ENCODE assay signal across 16 cellular contexts in genomic region chr6:167689751-167690150, GRCh38.
"Had no signal": no experiment of that assay in that cellular context is flagged by ENCODE, and none has a peak within 500 bp of the region (broad histone marks: within the 10 kb centered on the region; RNA-seq: fewer than 3 reads in every experiment).

No MANE protein-coding gene starts in this region.

- H3K27me3 ChIP-seq: foreskin keratinocyte, tibial nerve had no signal

- DNase-seq: activated CD4-positive, alpha-beta T cell treated with anti-CD3 and anti-CD28 coated beads, Interleukin-2, amount 50 U/mL, for 4 hours; activated naive CD8-positive, alpha-beta T cell treated with anti-CD3 and anti-CD28 coated beads, Interleukin-2, amount 10 ng/mL, durations not matched to agents 7 days and 5 days; activated T-cell treated with anti-CD3 and anti-CD28 coated beads, Interleukin-2, amount 50 U/mL, for 72 hours; anterior cingulate cortex; esophagus squamous epithelium; foreskin keratinocyte; lower lobe of right lung; naive thymus-derived CD4-positive, alpha-beta T cell; occipital lobe had no signal

- H3K27ac ChIP-seq: dorsolateral prefrontal cortex, esophagus squamous epithelium, foreskin keratinocyte, lower lobe of right lung, tibial nerve had no signal

- H3K9me3 ChIP-seq: esophagus squamous epithelium, lower lobe of right lung, tibial nerve had no signal

- ATAC-seq: activated T-cell treated with anti-CD3 and anti-CD28 coated beads, Interleukin-2, amount 50 U/mL, for 72 hours; foreskin keratinocyte; naive thymus-derived CD4-positive, alpha-beta T cell; SK-N-SH treated with all-trans-retinoic acid at 6 μM for 48 hours; stimulated activated effector memory CD8-positive, alpha-beta T cell treated with anti-CD3 and anti-CD28 coated beads, Interleukin-12 subunit alpha, Interleukin-12 subunit beta, amount 100 ng/mL, for 72 hours had no signal

- H3K4me3 Mint-ChIP-seq: activated naive CD8-positive, alpha-beta T cell treated with anti-CD3 and anti-CD28 coated beads, Interleukin-2, amount 10 ng/mL, durations not matched to agents 7 days and 5 days; activated T-cell treated with anti-CD3 and anti-CD28 coated beads, Interleukin-2, amount 50 U/mL, for 72 hours; naive thymus-derived CD4-positive, alpha-beta T cell; stimulated activated effector memory CD8-positive, alpha-beta T cell treated with anti-CD3 and anti-CD28 coated beads, Interleukin-12 subunit alpha, Interleukin-12 subunit beta, amount 100 ng/mL, for 72 hours had no signal

- H3K36me3 Mint-ChIP-seq: activated naive CD8-positive, alpha-beta T cell treated with anti-CD3 and anti-CD28 coated beads, Interleukin-2, amount 10 ng/mL, durations not matched to agents 7 days and 5 days; stimulated activated effector memory CD8-positive, alpha-beta T cell treated with anti-CD3 and anti-CD28 coated beads, Interleukin-12 subunit alpha, Interleukin-12 subunit beta, amount 100 ng/mL, for 72 hours had no signal

- H3K4me3 ChIP-seq: dorsolateral prefrontal cortex, esophagus squamous epithelium, lower lobe of right lung, smooth muscle cell, tibial nerve had no signal

- H3K27ac Mint-ChIP-seq: activated naive CD8-positive, alpha-beta T cell treated with anti-CD3 and anti-CD28 coated beads, Interleukin-2, amount 10 ng/mL, durations not matched to agents 7 days and 5 days; activated T-cell treated with anti-CD3 and anti-CD28 coated beads, Interleukin-2, amount 50 U/mL, for 72 hours; naive thymus-derived CD4-positive, alpha-beta T cell; stimulated activated effector memory CD8-positive, alpha-beta T cell treated with anti-CD3 and anti-CD28 coated beads, Interleukin-12 subunit alpha, Interleukin-12 subunit beta, amount 100 ng/mL, for 72 hours had no signal

- H3K4me1 Mint-ChIP-seq: stimulated activated effector memory CD8-positive, alpha-beta T cell treated with anti-CD3 and anti-CD28 coated beads, Interleukin-12 subunit alpha, Interleukin-12 subunit beta, amount 100 ng/mL, for 72 hours had no signal

- H3K36me3 ChIP-seq: esophagus squamous epithelium, lower lobe of right lung, tibial nerve had no signal

- FAIRE-seq: endometrium, islet of Langerhans had no signal

- H3K4me2 ChIP-seq: smooth muscle cell had no signal

- H3K9me3 Mint-ChIP-seq: stimulated activated effector memory CD8-positive, alpha-beta T cell treated with anti-CD3 and anti-CD28 coated beads, Interleukin-12 subunit alpha, Interleukin-12 subunit beta, amount 100 ng/mL, for 72 hours had no signal

- H3K4me1 ChIP-seq: foreskin keratinocyte had no signal
